8 cellular contexts compared by ENCODE assay signal in genomic region chr17:29148790-29149430, GRCh38. TPM values are rescaled to one million over a fixed set of nuclear protein-coding genes. Genes with fewer than 3 reads are reported as not detected.
A peak's percentile ranks its signal among the peaks of the same experiment; 100 is the strongest.
DNase-seq lines count a peak whose midpoint lies in the region; ATAC-seq, FAIRE-seq and TF ChIP-seq lines count a peak whose summit lies in the region.

No MANE protein-coding gene starts in this region.

- peak overlapping the region; percentile 78 to 83 for H3K27ac ChIP-seq in right atrium auricular region

- ATAC-seq in HG02763 (IDR thresholded peaks at IDR 0.05; ENCODE audit: unreplicated experiment): peak; percentile 84

- no peaks in the 10 kb centered on the region for H3K27me3 ChIP-seq in right atrium auricular region

- DNase-seq in GM12891 (ENCODE audit: insufficient read length, low spot score) (peak; percentile 92), NCI-H1436 (lab: John Stamatoyannopoulos, UW) (peak; percentile 95), T-helper 1 cell (peak; percentile 85 to 94 (median 88)), amygdala (lab: John Stamatoyannopoulos, UW) (peak in 55 of 56 donors; percentile 55 to 94 (median 83)), right atrium auricular region (ENCODE audit: low spot score) (peak; percentile 95), pulmonary artery endothelial cell (ENCODE audit: low read depth, low spot score) (peak; percentile 71), urothelium cell line (ENCODE audit: low spot score) (peak; percentile 91)

- H3K9me3 ChIP-seq in right atrium auricular region: no peaks in the 10 kb centered on the region

- peak overlapping the region; percentile 33 to 59 for H3K4me3 ChIP-seq in right atrium auricular region

- no peaks in the 10 kb centered on the region for H3K36me3 ChIP-seq in right atrium auricular region

- peak; percentile 98 for FAIRE-seq in GM12891 (lab: Jason Lieb, UNC)
- no peak for FAIRE-seq in urothelium cell line (lab: Jason Lieb, UNC)

- peaks cover 0 to 59% of the 10 kb centered on the region in 2 donors for H3K4me1 ChIP-seq in right atrium auricular region

- TF ChIP-seq CTCF in right atrium auricular region (IDR thresholded peaks at IDR 0.05): peak; percentile 97 to 98

- peak; percentile 75 for TF ChIP-seq POLR2A in GM12891 (IDR thresholded peaks at IDR 0.05; ENCODE audit: low read depth, low read length)

TF ChIP-seq in GM12891, 5 proteins besides CTCF, POLR2A, EP300 and RAD21:
- TF ChIP-seq POU2F2 (IDR thresholded peaks at IDR 0.05; ENCODE audit: low read depth, low read length) (no peak), PAX5 (IDR thresholded peaks at IDR 0.05; ENCODE audit: insufficient read depth, low read length, severe bottlenecking) (no peak), POLR2AphosphoS5 (IDR thresholded peaks at IDR 0.05; ENCODE audit: low read depth, low read length) (peak; percentile 50; the same call in 1 of the 2 replicates), SPI1 (IDR thresholded peaks at IDR 0.05; ENCODE audit: low read depth, low read length) (no peak), TAF1 (IDR thresholded peaks at IDR 0.05; ENCODE audit: low read depth, low read length) (no peak; the same call in 1 of the 2 replicates)

RNA-seq across cellular contexts. Expression of gene MYO18A, which starts 31.3 kb away (rescaled TPM):
- polyA plus RNA-seq in GM12891 (2012; ENCODE audit: low read depth, missing spikeins): 25.5 TPM
- 100 to 1,000 TPM; 159 to 219 TPM for total RNA-seq in right atrium auricular region
- total RNA-seq in pulmonary artery endothelial cell: 12.1 and 20.0 TPM in 2 replicates

Comparison
In these comparisons a context has a peak if more than half of its experiments do, and no peak if none do; other contexts are left out.
1. Peak in every context shown above with its lines: DNase-seq, ATAC-seq, H3K4me3 ChIP-seq and H3K27ac ChIP-seq.